8 cellular contexts compared by ENCODE assay signal in the genomic region with DNA sequence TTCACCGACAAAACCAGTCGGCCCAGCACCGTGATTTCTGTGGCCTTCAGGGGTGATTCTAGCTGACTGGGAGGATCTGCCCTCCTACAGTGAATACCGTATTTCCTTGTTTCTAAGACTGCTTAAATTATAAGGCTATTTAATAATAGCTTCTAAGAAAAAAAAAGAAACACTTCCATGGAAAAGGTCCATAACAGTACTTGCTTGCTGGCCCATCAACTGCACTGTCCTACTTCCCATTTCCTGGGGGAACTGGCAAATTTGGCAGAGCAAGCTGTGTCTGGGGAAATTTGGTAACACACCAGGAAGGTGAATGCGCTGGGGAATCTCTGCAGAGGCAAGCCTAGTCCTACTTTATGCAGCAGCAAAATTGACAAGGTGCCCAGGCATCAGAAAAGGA.
"Had no signal": no experiment of that assay in that cellular context is flagged by ENCODE, and none has a peak within 500 bp of the region (broad histone marks: within the 10 kb centered on the region; RNA-seq: fewer than 3 reads in every experiment).

No MANE protein-coding gene starts in this region.

- H3K9ac ChIP-seq: GM23248 had no signal

- H3K27ac ChIP-seq: GM23248 had no signal

- H3K4me3 Mint-ChIP-seq: HFFc6 had no signal

- ATAC-seq: HCT116, K562 had no signal

- DNase-seq: GM23248, H7, HFFc6, IMR-90, KG1 had no signal

- H2AFZ ChIP-seq: GM23248 had no signal

- H3K36me3 ChIP-seq: HAP-1 had no signal

- H3K9me3 Mint-ChIP-seq: HFFc6 had no signal

- H3K4me1 ChIP-seq: HAP-1 had no signal

- H3K4me3 ChIP-seq: GM23248, HAP-1, K562 had no signal

- H3K27ac Mint-ChIP-seq: HFFc6 had no signal

- H3K9me3 ChIP-seq: HAP-1 had no signal
